10 cellular contexts compared by ENCODE assay signal in the genomic region with DNA sequence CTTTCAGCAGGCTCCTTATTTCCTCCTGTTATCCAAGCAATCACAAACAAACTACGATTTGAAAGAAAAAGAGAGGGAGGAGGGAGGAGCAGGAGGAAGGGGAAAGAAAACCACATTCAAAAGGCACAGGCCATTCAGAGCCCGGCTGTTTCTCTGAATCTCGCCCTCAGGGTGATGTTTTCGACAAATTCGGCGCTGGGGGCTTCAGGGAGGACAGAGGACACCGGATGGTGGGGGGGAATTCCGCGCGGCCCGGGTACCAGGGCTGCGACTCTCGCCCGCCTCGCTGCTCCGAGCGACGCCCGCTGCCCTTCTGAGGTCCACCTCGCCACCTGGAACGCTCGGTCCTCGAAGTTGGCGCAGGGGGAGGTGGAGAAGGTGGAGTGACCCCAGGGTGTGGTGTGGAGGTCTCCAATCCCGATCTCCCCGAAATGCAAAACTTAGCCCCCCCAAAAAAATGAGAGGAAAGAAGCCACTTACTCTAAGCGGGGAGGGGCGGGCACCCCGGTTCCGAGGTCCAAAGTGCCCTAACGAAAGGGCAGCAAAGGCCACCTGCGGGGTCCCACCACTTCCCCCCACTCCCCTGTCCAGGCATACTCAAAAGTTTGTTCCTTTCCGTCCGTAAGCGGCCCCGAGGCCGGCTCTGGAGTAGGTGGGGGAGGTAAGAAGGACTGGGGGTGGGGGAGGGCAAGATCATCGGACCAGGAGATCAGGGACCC. TPM values are rescaled to one million over a fixed set of nuclear protein-coding genes. Genes with fewer than 3 reads are reported as not detected.
DNase-seq lines count a peak whose midpoint lies in the region; ATAC-seq and TF ChIP-seq lines count a peak whose summit lies in the region.
"Had no signal": no experiment of that assay in that cellular context is flagged by ENCODE, and none has a peak within 500 bp of the region (broad histone marks: within the 10 kb centered on the region; RNA-seq: fewer than 3 reads in every experiment).

No MANE protein-coding gene starts in this region.

- DNase-seq in left ventricle myocardium inferior (no peak), left cardiac atrium (no peak), epithelial cell of proximal tubule (ENCODE audit: low read depth) (no peak), activated T-cell treated with anti-CD3 and anti-CD28 coated beads for 4 hours (no peak), NCI-H1436 (lab: John Stamatoyannopoulos, UW) (no peak)
- DNase-seq in activated naive CD4-positive, alpha-beta T cell treated with anti-CD3 and anti-CD28 coated beads, Interleukin-2, amount 50 U/mL, for 72 hours (ENCODE audit: low spot score in 2 of 2): no peak
- DNase-seq: COR-L47 had no signal

- no peak overlapping the region for H3K27ac Mint-ChIP-seq in activated naive CD4-positive, alpha-beta T cell treated with anti-CD3 and anti-CD28 coated beads, Interleukin-2, amount 50 U/mL, for 72 hours

- H3K9ac ChIP-seq in neural cell (ENCODE audit: low read length): peak overlapping the region; percentile 65

- H3K27ac ChIP-seq in left ventricle myocardium inferior (replicated peaks) (no peak overlapping the region), neural cell (ENCODE audit: low read length) (no peak overlapping the region)

- no peak overlapping the region for H2AFZ ChIP-seq in neural cell (ENCODE audit: low read depth, low read length)

- TF ChIP-seq CTCF in left ventricle myocardium inferior (IDR thresholded peaks at IDR 0.05; ENCODE audit: borderline replicate concordance) (no peak), epithelial cell of proximal tubule (conservative IDR thresholded peaks at IDR 0.05; ENCODE audit: low read depth, low read length) (no peak), neural cell (IDR thresholded peaks at IDR 0.05; ENCODE audit: poor library complexity, severe bottlenecking) (no peak)

- no peaks in the 10 kb centered on the region for H3F3A ChIP-seq in neural cell (ENCODE audit: insufficient read depth, low read length, poor library complexity, severe bottlenecking)

- intact Hi-C loops in left ventricle myocardium inferior (cut with micrococcal nuclease) (no loop called here), left cardiac atrium (cut with DNase I) (no loop called here)

- H3K9me3 ChIP-seq in left ventricle myocardium inferior (replicated peaks) (no peaks in the 10 kb centered on the region), neural cell (ENCODE audit: low read length) (no peaks in the 10 kb centered on the region)

- H3K4me1 ChIP-seq in left ventricle myocardium inferior: peaks cover 19% of the 10 kb centered on the region

- peaks cover 56% of the 10 kb centered on the region for H3K79me2 ChIP-seq in neural cell (replicated peaks; ENCODE audit: insufficient read depth, low read length)

- TF ChIP-seq EP300 in neural cell (conservative IDR thresholded peaks at IDR 0.05; ENCODE audit: poor library complexity, severe bottlenecking): no peak

- peaks cover 0 to under 1% of the 10 kb centered on the region in 2 donors for H3K9me3 Mint-ChIP-seq in activated naive CD4-positive, alpha-beta T cell treated with anti-CD3 and anti-CD28 coated beads, Interleukin-2, amount 50 U/mL, for 72 hours

- no peaks in the 10 kb centered on the region for H4K20me1 ChIP-seq in neural cell (ENCODE audit: insufficient read depth)

- TF ChIP-seq RAD21 in neural cell (conservative IDR thresholded peaks at IDR 0.05): peak; percentile 28

- H3K27me3 ChIP-seq in left ventricle myocardium inferior (ENCODE audit: low read depth): peaks cover 96% of the 10 kb centered on the region
- H3K27me3 ChIP-seq in neural cell (ENCODE audit: insufficient read depth, low read depth, low read length): peaks cover 6% of the 10 kb centered on the region

- ATAC-seq in left cardiac atrium (no peak), GM19035 (IDR thresholded peaks at IDR 0.05; ENCODE audit: unreplicated experiment) (no peak)
- no peak for ATAC-seq in activated naive CD4-positive, alpha-beta T cell treated with anti-CD3 and anti-CD28 coated beads, Interleukin-2, amount 50 U/mL, for 72 hours

- peaks cover 9 to 12% of the 10 kb centered on the region in 2 donors for H3K36me3 Mint-ChIP-seq in activated naive CD4-positive, alpha-beta T cell treated with anti-CD3 and anti-CD28 coated beads, Interleukin-2, amount 50 U/mL, for 72 hours

- H3K4me3 ChIP-seq in left ventricle myocardium inferior (peak overlapping the region; percentile 58), epithelial cell of proximal tubule (ENCODE audit: low read depth, low read length) (peak overlapping the region; percentile 80), neural cell (ENCODE audit: low read length) (peak overlapping the region; percentile 78)

- H3K36me3 ChIP-seq in left ventricle myocardium inferior (no peaks in the 10 kb centered on the region), neural cell (ENCODE audit: insufficient read depth, low read length) (no peaks in the 10 kb centered on the region)

- no peaks in the 10 kb centered on the region for H3K9me2 ChIP-seq in neural cell (ENCODE audit: insufficient read depth, low read length)

- H3K4me2 ChIP-seq in neural cell (ENCODE audit: low read length): peak overlapping the region; percentile 57

TF ChIP-seq in neural cell, 6 proteins besides CTCF, POLR2A, EP300 and RAD21:
- TF ChIP-seq EZH2 (IDR thresholded peaks at IDR 0.05; ENCODE audit: borderline replicate concordance, insufficient read depth, low read length, poor library complexity, severe bottlenecking): no peak
- TF ChIP-seq SMC3 (conservative IDR thresholded peaks at IDR 0.05; ENCODE audit: poor library complexity): peak; percentile 32
- TF ChIP-seq, protein P1, sequence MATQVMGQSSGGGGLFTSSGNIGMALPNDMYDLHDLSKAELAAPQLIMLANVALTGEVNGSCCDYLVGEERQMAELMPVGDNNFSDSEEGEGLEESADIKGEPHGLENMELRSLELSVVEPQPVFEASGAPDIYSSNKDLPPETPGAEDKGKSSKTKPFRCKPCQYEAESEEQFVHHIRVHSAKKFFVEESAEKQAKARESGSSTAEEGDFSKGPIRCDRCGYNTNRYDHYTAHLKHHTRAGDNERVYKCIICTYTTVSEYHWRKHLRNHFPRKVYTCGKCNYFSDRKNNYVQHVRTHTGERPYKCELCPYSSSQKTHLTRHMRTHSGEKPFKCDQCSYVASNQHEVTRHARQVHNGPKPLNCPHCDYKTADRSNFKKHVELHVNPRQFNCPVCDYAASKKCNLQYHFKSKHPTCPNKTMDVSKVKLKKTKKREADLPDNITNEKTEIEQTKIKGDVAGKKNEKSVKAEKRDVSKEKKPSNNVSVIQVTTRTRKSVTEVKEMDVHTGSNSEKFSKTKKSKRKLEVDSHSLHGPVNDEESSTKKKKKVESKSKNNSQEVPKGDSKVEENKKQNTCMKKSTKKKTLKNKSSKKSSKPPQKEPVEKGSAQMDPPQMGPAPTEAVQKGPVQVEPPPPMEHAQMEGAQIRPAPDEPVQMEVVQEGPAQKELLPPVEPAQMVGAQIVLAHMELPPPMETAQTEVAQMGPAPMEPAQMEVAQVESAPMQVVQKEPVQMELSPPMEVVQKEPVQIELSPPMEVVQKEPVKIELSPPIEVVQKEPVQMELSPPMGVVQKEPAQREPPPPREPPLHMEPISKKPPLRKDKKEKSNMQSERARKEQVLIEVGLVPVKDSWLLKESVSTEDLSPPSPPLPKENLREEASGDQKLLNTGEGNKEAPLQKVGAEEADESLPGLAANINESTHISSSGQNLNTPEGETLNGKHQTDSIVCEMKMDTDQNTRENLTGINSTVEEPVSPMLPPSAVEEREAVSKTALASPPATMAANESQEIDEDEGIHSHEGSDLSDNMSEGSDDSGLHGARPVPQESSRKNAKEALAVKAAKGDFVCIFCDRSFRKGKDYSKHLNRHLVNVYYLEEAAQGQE (IDR thresholded peaks at IDR 0.05; ENCODE audit: borderline replicate concordance): no peak
- no peak for TF ChIP-seq MXI1 (conservative IDR thresholded peaks at IDR 0.05; ENCODE audit: poor library complexity, severe bottlenecking)
TF ChIP-seq in neural cell: peak in this region for 1.

RNA-seq across cellular contexts. Expression of a gene that starts 1.2 kb away (rescaled TPM):
- not detected for total RNA-seq in left ventricle myocardium inferior
- total RNA-seq in left cardiac atrium: not detected
- 5.5 and 10.5 TPM in 2 replicates for total RNA-seq in epithelial cell of proximal tubule
- polyA plus RNA-seq in neural cell: 2.3 and 2.8 TPM in 2 replicates
- 6.1 and 6.3 TPM in 2 replicates for polyA minus RNA-seq in neural cell
- total RNA-seq in activated naive CD4-positive, alpha-beta T cell treated with anti-CD3 and anti-CD28 coated beads, Interleukin-2, amount 50 U/mL, for 72 hours: not detected
- total RNA-seq: posterior vena cava had no signal
